11 cellular contexts compared by ENCODE assay signal in genomic region chr10:103761075-103761920, GRCh38.
DNase-seq lines count a peak whose midpoint lies in the region; ATAC-seq and TF ChIP-seq lines count a peak whose summit lies in the region.
"Had no signal": no experiment of that assay in that cellular context is flagged by ENCODE, and none has a peak within 500 bp of the region (broad histone marks: within the 10 kb centered on the region; RNA-seq: fewer than 3 reads in every experiment).

No MANE protein-coding gene starts in this region.

- POLR2A ChIA-PET in HEK293T (lab: Yijun Ruan, JAX), result no interaction called here

- H3K4me3 ChIP-seq in RWPE2 (ENCODE audit: severe bottlenecking), result no peak overlapping the region
- H3K4me3 ChIP-seq: MG63 had no signal

- no peaks in the 10 kb centered on the region for H3K9me3 ChIP-seq in RWPE2 (ENCODE audit: severe bottlenecking)
- H3K9me3 ChIP-seq: MG63 had no signal

- ATAC-seq in RWPE2 (ENCODE audit: low read depth) (no peak), GM18502 (IDR thresholded peaks at IDR 0.05; ENCODE audit: poor library complexity, unreplicated experiment) (no peak)

- H3K4me1 ChIP-seq in RWPE2 (ENCODE audit: insufficient read depth, poor library complexity, severe bottlenecking), result peaks cover 85% of the 10 kb centered on the region

- CTCF ChIA-PET in HEK293T (lab: Yijun Ruan, JAX), result no interaction called here

- no peaks in the 10 kb centered on the region for H3K27me3 ChIP-seq in RWPE2 (ENCODE audit: insufficient read depth, poor library complexity, severe bottlenecking)
- H3K27me3 ChIP-seq: MG63 had no signal

- TF ChIP-seq CTCF in RWPE2 (IDR thresholded peaks at IDR 0.05; ENCODE audit: poor library complexity, severe bottlenecking), result no peak

- DNase-seq in DMS79 (lab: John Stamatoyannopoulos, UW), result peak; percentile 47
- DNase-seq in RWPE2 (ENCODE audit: low spot score), result no peak
- DNase-seq in lung microvascular endothelial cell (ENCODE audit: low read depth in 2 of 2), result peak; percentile 68 to 87
- DNase-seq in mesenteric fat pad (ENCODE audit: low spot score), result no peak
- no peak for DNase-seq in HEK293T (ENCODE audit: extremely low spot score)
- DNase-seq: activated CD4-positive, alpha-beta T cell treated with anti-CD3 and anti-CD28 coated beads for 1 hour; Calu3; MG63; substantia nigra had no signal

- H3K36me3 ChIP-seq in RWPE2 (ENCODE audit: low read depth), result peaks cover 37% of the 10 kb centered on the region
- H3K36me3 ChIP-seq: MG63 had no signal

- TF ChIP-seq RAD21 in Ishikawa (IDR thresholded peaks at IDR 0.05; ENCODE audit: low read depth), result no peak

- TF ChIP-seq EP300 in Ishikawa (IDR thresholded peaks at IDR 0.05; ENCODE audit: borderline replicate concordance), result no peak; the same call in 1 of the 2 replicates

- H3K27ac ChIP-seq in RWPE2 (ENCODE audit: poor library complexity, severe bottlenecking), result peak overlapping the region; percentile 98

TF ChIP-seq in Ishikawa, 13 proteins besides CTCF, POLR2A, EP300 and RAD21:
- TF ChIP-seq TAF1 (IDR thresholded peaks at IDR 0.05; ENCODE audit: low read depth) (no peak), FOXM1 (IDR thresholded peaks at IDR 0.05; ENCODE audit: borderline replicate concordance, low read depth) (no peak), NFIC (IDR thresholded peaks at IDR 0.05) (no peak), CEBPB (IDR thresholded peaks at IDR 0.05) (no peak), REST (IDR thresholded peaks at IDR 0.05; ENCODE audit: low read depth) (no peak), EGR1 (IDR thresholded peaks at IDR 0.05) (peak; percentile 86), TCF12 (IDR thresholded peaks at IDR 0.05; ENCODE audit: low read depth) (no peak)

TF ChIP-seq in HEK293T, 16 proteins besides CTCF, POLR2A, EP300 and RAD21:
- TF ChIP-seq BHLHE40 (IDR thresholded peaks at IDR 0.05; ENCODE audit: borderline replicate concordance) (no peak), ARNT (IDR thresholded peaks at IDR 0.05) (no peak), LEF1 (IDR thresholded peaks at IDR 0.05; ENCODE audit: borderline replicate concordance) (no peak), FOXA1 (IDR thresholded peaks at IDR 0.05) (no peak), SUZ12 (IDR thresholded peaks at IDR 0.05) (no peak), L3MBTL2 (conservative IDR thresholded peaks at IDR 0.05) (no peak), FOXM1 (IDR thresholded peaks at IDR 0.05; ENCODE audit: borderline replicate concordance) (no peak), CTBP1 (IDR thresholded peaks at IDR 0.05; ENCODE audit: borderline replicate concordance) (no peak), ZNF384 (IDR thresholded peaks at IDR 0.05) (no peak), HDGF (IDR thresholded peaks at IDR 0.05; ENCODE audit: borderline replicate concordance) (no peak), PKNOX1 (IDR thresholded peaks at IDR 0.05) (no peak), SP1 (IDR thresholded peaks at IDR 0.05) (no peak), FOXK2 (IDR thresholded peaks at IDR 0.05) (no peak), NFRKB (IDR thresholded peaks at IDR 0.05) (no peak), TARDBP (IDR thresholded peaks at IDR 0.05) (no peak), ELF4 (IDR thresholded peaks at IDR 0.05) (no peak)

Comparison
In these comparisons a context has a peak if more than half of its experiments do, and no peak if none do; other contexts are left out.
1. DNase-seq: peak in DMS79 (single experiment) and lung microvascular endothelial cell (2 of 2); none in RWPE2 (single experiment), mesenteric fat pad (single experiment) and HEK293T (single experiment).